In genomic region chr10:76719021-76719420, GRCh38 we compare ENCODE assay signal across 5 cellular contexts.
"Had no signal": no experiment of that assay in that cellular context is flagged by ENCODE, and none has a peak within 500 bp of the region (broad histone marks: within the 10 kb centered on the region; RNA-seq: fewer than 3 reads in every experiment).

No MANE protein-coding gene starts in this region.

- H3K27ac ChIP-seq: HL-60 had no signal

- ATAC-seq: HepG2, K562 had no signal

- H3K27me3 Mint-ChIP-seq: IgD-negative memory B cell had no signal

- H3K4me3 Mint-ChIP-seq: IgD-negative memory B cell had no signal

- DNase-seq: IMR-90 had no signal

- H3K4me3 ChIP-seq: K562 had no signal

- H3K36me3 Mint-ChIP-seq: IgD-negative memory B cell had no signal

- H3K27ac Mint-ChIP-seq: IgD-negative memory B cell had no signal
